In genomic region chr2:240759454-240759853, GRCh38 we compare ENCODE assay signal across 15 cellular contexts.
DNase-seq lines count a peak whose midpoint lies in the region; ATAC-seq, FAIRE-seq and TF ChIP-seq lines count a peak whose summit lies in the region.
"Had no signal": no experiment of that assay in that cellular context is flagged by ENCODE, and none has a peak within 500 bp of the region (broad histone marks: within the 10 kb centered on the region; RNA-seq: fewer than 3 reads in every experiment).

No MANE protein-coding gene starts in this region.

- ATAC-seq in activated B cell treated with CpG ODN at 0.5 μM for 24 hours (ENCODE audit: low read depth): peak; percentile 67
- ATAC-seq in stimulated activated effector memory CD8-positive, alpha-beta T cell treated with anti-CD3 and anti-CD28 coated beads, Interleukin-12 subunit alpha, Interleukin-12 subunit beta, amount 100 ng/mL, for 72 hours: peak; percentile 78
- ATAC-seq: SK-N-SH treated with all-trans-retinoic acid at 6 μM for 48 hours had no signal

- no peaks in the 10 kb centered on the region for H3K9me3 Mint-ChIP-seq in activated B cell treated with CpG ODN at 0.5 μM for 24 hours
- no peaks in the 10 kb centered on the region for H3K9me3 Mint-ChIP-seq in stimulated activated effector memory CD8-positive, alpha-beta T cell treated with anti-CD3 and anti-CD28 coated beads, Interleukin-12 subunit alpha, Interleukin-12 subunit beta, amount 100 ng/mL, for 72 hours

- CTCF ChIA-PET in HEK293 (lab: Yijun Ruan, JAX) (interaction anchor here (1.2 kb wide), 1 partner anchor 11 kb away, joined by 4 read pairs; no protein-coding TSS in a partner anchor), activated B cell treated with CpG ODN at 0.5 μM for 24 hours (lab: Charles Lee) (no interaction called here)

- TF ChIP-seq CTCF in HEK293 (tag by site-specific recombination; IDR thresholded peaks at IDR 0.05) (no peak), activated B cell treated with CpG ODN at 0.5 μM for 24 hours (IDR thresholded peaks at IDR 0.05) (no peak), D721Med (IDR thresholded peaks at IDR 0.05; ENCODE audit: insufficient read depth, missing control alignments) (no peak)

- H3K36me3 Mint-ChIP-seq in activated B cell treated with CpG ODN at 0.5 μM for 24 hours (ENCODE audit: low read depth): no peaks in the 10 kb centered on the region
- no peaks in the 10 kb centered on the region for H3K36me3 Mint-ChIP-seq in stimulated activated effector memory CD8-positive, alpha-beta T cell treated with anti-CD3 and anti-CD28 coated beads, Interleukin-12 subunit alpha, Interleukin-12 subunit beta, amount 100 ng/mL, for 72 hours

- POLR2A ChIA-PET in HEK293 (lab: Yijun Ruan, JAX) (no interaction called here), activated B cell treated with CpG ODN at 0.5 μM for 24 hours (lab: Charles Lee) (no interaction called here)

- DNase-seq in activated T-cell treated with anti-CD3 and anti-CD28 coated beads for 48 hours (ENCODE audit: low read depth) (peak; percentile 18), activated T-cell treated with anti-CD3 and anti-CD28 coated beads for 4 hours (no peak), activated B cell treated with CpG ODN at 0.5 μM for 24 hours (no peak), D721Med (ENCODE audit: insufficient read length, low spot score) (no peak), NCI-H748 (lab: John Stamatoyannopoulos, UW; ENCODE audit: unreplicated experiment) (no peak), cerebellum (ENCODE audit: low spot score) (no peak)
- peak in 1 of 2 donors; percentile 11 for DNase-seq in stimulated activated effector memory CD8-positive, alpha-beta T cell treated with anti-CD3 and anti-CD28 coated beads, Interleukin-12 subunit alpha, Interleukin-12 subunit beta, amount 100 ng/mL, for 72 hours (ENCODE audit: low spot score in 2 of 2)
- DNase-seq: activated CD4-positive, alpha-beta T cell treated with anti-CD3 and anti-CD28 coated beads for 4 hours; mesenchymal stem cell; NCI-H748 treated with DMSO at 0.1 percent for 48 hours; tibial artery had no signal

- intact Hi-C loops in activated B cell treated with CpG ODN at 0.5 μM for 24 hours (cut with micrococcal nuclease): no loop called here

- peaks cover 3 to 60% of the 10 kb centered on the region in 2 experiments; a peak in 2 of 3 replicates for H3K36me3 ChIP-seq in HEK293 (ENCODE audit: control insufficient read depth in 2 of 2, insufficient read depth in 1 of 2, low read length in 2 of 2)
- H3K36me3 ChIP-seq: ascending aorta, tibial artery had no signal

- H3K27ac Mint-ChIP-seq in activated B cell treated with CpG ODN at 0.5 μM for 24 hours: no peak overlapping the region
- peak overlapping the region; percentile 18 for H3K27ac Mint-ChIP-seq in stimulated activated effector memory CD8-positive, alpha-beta T cell treated with anti-CD3 and anti-CD28 coated beads, Interleukin-12 subunit alpha, Interleukin-12 subunit beta, amount 100 ng/mL, for 72 hours

- no peak for FAIRE-seq in D721Med (lab: Jason Lieb, UNC)

- H3K4me1 ChIP-seq in HEK293 (ENCODE audit: control insufficient read depth, insufficient read depth, low read length): no peaks in the 10 kb centered on the region
- H3K4me1 ChIP-seq: ascending aorta, tibial artery had no signal

- peaks cover 6% of the 10 kb centered on the region for H3K4me1 Mint-ChIP-seq in activated B cell treated with CpG ODN at 0.5 μM for 24 hours
- peaks cover 8% of the 10 kb centered on the region for H3K4me1 Mint-ChIP-seq in stimulated activated effector memory CD8-positive, alpha-beta T cell treated with anti-CD3 and anti-CD28 coated beads, Interleukin-12 subunit alpha, Interleukin-12 subunit beta, amount 100 ng/mL, for 72 hours

- H3K4me3 ChIP-seq in HEK293 (ENCODE audit: low read depth, low read length): no peak overlapping the region
- H3K4me3 ChIP-seq: ascending aorta, tibial artery had no signal

- no peaks in the 10 kb centered on the region for H3K27me3 Mint-ChIP-seq in activated B cell treated with CpG ODN at 0.5 μM for 24 hours

- no peaks in the 10 kb centered on the region for H3K9me3 ChIP-seq in HEK293 (ENCODE audit: control insufficient read depth, insufficient read depth, low read depth, low read length)
- H3K9me3 ChIP-seq: ascending aorta, tibial artery had no signal

- no peak overlapping the region for H3K27ac ChIP-seq in HEK293 (ENCODE audit: extremely low read depth, low read depth, low read length)
- H3K27ac ChIP-seq: ascending aorta, HL-60, tibial artery had no signal

- no peak overlapping the region for H3K4me3 Mint-ChIP-seq in activated B cell treated with CpG ODN at 0.5 μM for 24 hours
- no peak overlapping the region for H3K4me3 Mint-ChIP-seq in stimulated activated effector memory CD8-positive, alpha-beta T cell treated with anti-CD3 and anti-CD28 coated beads, Interleukin-12 subunit alpha, Interleukin-12 subunit beta, amount 100 ng/mL, for 72 hours

TF ChIP-seq in HEK293, 187 proteins besides CTCF, POLR2A, EP300 and RAD21 (continues in another document):
- TF ChIP-seq SCRT2 (tag by site-specific recombination; IDR thresholded peaks at IDR 0.05): no peak
- no peak for TF ChIP-seq ZBTB7A (tag by site-specific recombination; IDR thresholded peaks at IDR 0.05; ENCODE audit: low read depth)
- no peak for TF ChIP-seq REST (tag by site-specific recombination; IDR thresholded peaks at IDR 0.05)
- TF ChIP-seq KLF10 (tag by site-specific recombination; IDR thresholded peaks at IDR 0.05): no peak
- TF ChIP-seq ZNF2 (tag by site-specific recombination; IDR thresholded peaks at IDR 0.05): no peak
- TF ChIP-seq ZNF544 (tag by site-specific recombination; IDR thresholded peaks at IDR 0.05): no peak
- no peak for TF ChIP-seq ZNF138 (tag by site-specific recombination; IDR thresholded peaks at IDR 0.05; ENCODE audit: borderline replicate concordance)
- no peak for TF ChIP-seq ZNF48 (tag by site-specific recombination; IDR thresholded peaks at IDR 0.05)
- no peak for TF ChIP-seq KLF7 (tag by site-specific recombination; IDR thresholded peaks at IDR 0.05; ENCODE audit: borderline replicate concordance)
- TF ChIP-seq ZNF792 (tag by site-specific recombination; IDR thresholded peaks at IDR 0.05): no peak
- TF ChIP-seq YY1 (tag by site-specific recombination; IDR thresholded peaks at IDR 0.05): no peak
- TF ChIP-seq HOXD13 (CRISPR knock-in tag; IDR thresholded peaks at IDR 0.05; ENCODE audit: borderline replicate concordance): no peak
- TF ChIP-seq ZNF561 (tag by site-specific recombination; IDR thresholded peaks at IDR 0.05; ENCODE audit: borderline replicate concordance): no peak
- TF ChIP-seq ZBTB44 (tag by site-specific recombination; IDR thresholded peaks at IDR 0.05): no peak
- TF ChIP-seq MYNN (tag by site-specific recombination; IDR thresholded peaks at IDR 0.05; ENCODE audit: borderline replicate concordance): no peak
- no peak for TF ChIP-seq ZNF768 (tag by site-specific recombination; IDR thresholded peaks at IDR 0.05)
- TF ChIP-seq ZIC2 (tag by site-specific recombination; IDR thresholded peaks at IDR 0.05): peak; percentile 34; the same call in 1 of the 2 replicates
